In the genomic region with DNA sequence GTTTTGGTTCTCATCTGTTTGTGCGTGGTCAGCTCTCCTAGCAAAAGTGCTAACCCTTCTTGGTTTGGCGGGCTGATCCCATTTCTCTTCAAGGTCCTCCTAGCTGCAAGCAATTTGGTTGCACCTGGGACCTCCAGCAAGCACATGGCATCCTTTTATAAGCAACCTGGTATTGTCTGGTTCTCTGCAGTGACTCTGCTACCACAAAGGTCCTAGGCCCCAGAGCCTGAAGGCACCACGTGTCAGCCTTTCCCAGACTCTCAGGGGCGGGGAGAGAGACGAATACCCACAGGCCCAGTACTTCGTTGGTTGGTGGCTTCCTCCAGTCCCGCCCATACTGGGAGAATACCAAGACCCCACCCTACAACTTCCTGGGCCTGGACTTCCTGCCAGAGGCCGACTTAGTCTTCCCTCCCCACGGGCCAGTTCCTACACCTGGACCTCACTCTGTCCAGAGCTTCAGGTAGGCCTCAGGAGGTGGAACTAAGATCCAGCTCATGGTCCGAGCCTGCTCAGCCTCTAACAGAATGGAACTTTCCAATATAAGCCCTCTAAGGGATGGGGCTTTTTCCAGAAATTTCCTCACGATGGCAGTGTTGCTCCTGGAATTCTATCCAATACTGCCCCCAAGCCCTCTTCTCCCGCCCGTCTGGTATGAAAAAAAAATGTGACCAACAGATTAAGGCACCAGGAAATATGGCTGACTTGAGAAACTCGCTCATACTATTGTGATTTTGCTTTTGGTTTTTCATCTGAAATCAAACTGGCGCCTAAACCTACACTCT, we compare ENCODE assay signal across 8 cellular contexts.
DNase-seq lines count a peak whose midpoint lies in the region; ATAC-seq, FAIRE-seq and TF ChIP-seq lines count a peak whose summit lies in the region.

No MANE protein-coding gene starts in this region.

- ATAC-seq in SK-N-SH treated with all-trans-retinoic acid at 6 μM for 48 hours (peak; percentile 90), GM19455 (IDR thresholded peaks at IDR 0.05; ENCODE audit: unreplicated experiment) (no peak)

- TF ChIP-seq CTCF in NB4 (IDR thresholded peaks at IDR 0.05; ENCODE audit: low read depth, low read length) (peak; percentile 25), kidney epithelial cell (IDR thresholded peaks at IDR 0.05; ENCODE audit: insufficient read depth, low read length, poor library complexity, severe bottlenecking) (peak; percentile 47)

- DNase-seq in H7, result peak; percentile 52
- DNase-seq in NB4 (ENCODE audit: low read depth), result peak; percentile 94
- DNase-seq in cerebellar cortex (ENCODE audit: low spot score), result peak; percentile 81
- peak; percentile 18 for DNase-seq in kidney epithelial cell (ENCODE audit: low read depth)
- DNase-seq in stimulated activated CD4-positive, alpha-beta T cell treated with anti-CD3 and anti-CD28 coated beads, Interleukin-2, amount 100 ng/mL, for 24 hours, result peak; percentile 39 to 59

- no peaks in the 10 kb centered on the region for H3K27me3 ChIP-seq in H7 (ENCODE audit: control insufficient read depth, insufficient read depth, low read length)
- no peaks in the 10 kb centered on the region for H3K27me3 ChIP-seq in kidney epithelial cell (ENCODE audit: control insufficient read depth, insufficient read depth, low read length)

- peaks cover 4% of the 10 kb centered on the region for H3K36me3 ChIP-seq in H7 (replicated peaks; ENCODE audit: control insufficient read depth, insufficient read depth, low read length)
- no peaks in the 10 kb centered on the region for H3K36me3 ChIP-seq in kidney epithelial cell (ENCODE audit: control insufficient read depth, insufficient read depth, low read length)

- H3K4me3 ChIP-seq in H7 (ENCODE audit: insufficient read depth, low read depth, low read length), result peak overlapping the region; percentile 69
- H3K4me3 ChIP-seq in NB4 (ENCODE audit: low read depth, low read length), result peak overlapping the region; percentile 97
- H3K4me3 ChIP-seq in kidney epithelial cell (ENCODE audit: low read depth, low read length), result no peak overlapping the region

- TF ChIP-seq POLR2A in NB4 (IDR thresholded peaks at IDR 0.05; ENCODE audit: extremely low read depth, insufficient read length), result peak; percentile 70

- FAIRE-seq in G401.6 (lab: Jason Lieb, UNC), result peak; percentile 84

TF ChIP-seq in SK-N-SH treated with all-trans-retinoic acid at 6 μM for 48 hours, 23 proteins besides CTCF, POLR2A, EP300 and RAD21:
- TF ChIP-seq TCF4 (CRISPR knock-in tag; IDR thresholded peaks at IDR 0.05; ENCODE audit: borderline replicate concordance) (no peak), ISL1 (CRISPR knock-in tag; IDR thresholded peaks at IDR 0.05) (no peak), ZNF70 (CRISPR knock-in tag; IDR thresholded peaks at IDR 0.05) (no peak)

Comparison
In these comparisons a context has a peak if more than half of its experiments do, and no peak if none do; other contexts are left out.
1. DNase-seq: peak in every context shown above with its lines; median percentile 94 in NB4; 81 in cerebellar cortex; 52 in H7; 49 in stimulated activated CD4-positive, alpha-beta T cell treated with anti-CD3 and anti-CD28 coated beads, Interleukin-2, amount 100 ng/mL, for 24 hours; 18 in kidney epithelial cell.